Comparison of ENCODE assay signal across 16 cellular contexts in genomic region chr18:34258176-34258575, GRCh38. TPM values are rescaled to one million over a fixed set of nuclear protein-coding genes. Genes with fewer than 3 reads are reported as not detected.
DNase-seq lines count a peak whose midpoint lies in the region; ATAC-seq and TF ChIP-seq lines count a peak whose summit lies in the region.
"Had no signal": no experiment of that assay in that cellular context is flagged by ENCODE, and none has a peak within 500 bp of the region (broad histone marks: within the 10 kb centered on the region; RNA-seq: fewer than 3 reads in every experiment).

No MANE protein-coding gene starts in this region.

- POLR2A ChIA-PET in naive thymus-derived CD4-positive, alpha-beta T cell (lab: Charles Lee): no interaction called here

- intact Hi-C loops in naive thymus-derived CD4-positive, alpha-beta T cell (cut with micrococcal nuclease): no loop called here

- H3K9me3 Mint-ChIP-seq in endodermal cell (peaks cover 3% of the 10 kb centered on the region), nephron progenitor cell (peaks cover 3% of the 10 kb centered on the region)
- H3K9me3 Mint-ChIP-seq in naive thymus-derived CD4-positive, alpha-beta T cell: peaks cover 0 to 20% (median 4%) of the 10 kb centered on the region in 11 donors

- ATAC-seq in naive thymus-derived CD4-positive, alpha-beta T cell: no peak
- no peak for ATAC-seq in GM19351 (IDR thresholded peaks at IDR 0.05; ENCODE audit: unreplicated experiment)
- ATAC-seq: A549; CD8-positive, alpha-beta T cell had no signal

- H3K4me3 Mint-ChIP-seq in endodermal cell: no peak overlapping the region
- H3K4me3 Mint-ChIP-seq in nephron progenitor cell: no peak overlapping the region
- no peak overlapping the region for H3K4me3 Mint-ChIP-seq in naive thymus-derived CD4-positive, alpha-beta T cell
- H3K4me3 Mint-ChIP-seq: CD14-positive monocyte; CD8-positive, alpha-beta T cell had no signal

- DNase-seq in NCI-H2227 (lab: John Stamatoyannopoulos, UW; ENCODE audit: unreplicated experiment) (peak; percentile 71), endodermal cell (peak; percentile 57), nephron progenitor cell (no peak), SJCRH30 (no peak)
- no peak for DNase-seq in naive thymus-derived CD4-positive, alpha-beta T cell
- DNase-seq: CD8-positive, alpha-beta T cell; COR-L47; DMS153; DMS79 treated with DMSO at 0.1 percent for 48 hours; EL; GDM1 had no signal

- no peaks in the 10 kb centered on the region for H3K36me3 ChIP-seq in endodermal cell (ENCODE audit: control insufficient read depth, insufficient read depth, low read length)
- H3K36me3 ChIP-seq in naive thymus-derived CD4-positive, alpha-beta T cell (ENCODE audit: control insufficient read depth in 2 of 3, insufficient read depth in 3 of 3, low read length in 3 of 3): no peaks in the 10 kb centered on the region
- no peaks in the 10 kb centered on the region for H3K36me3 ChIP-seq in SJCRH30

- H3K36me3 Mint-ChIP-seq in endodermal cell (ENCODE audit: low read depth) (peaks cover 2% of the 10 kb centered on the region), nephron progenitor cell (ENCODE audit: low read depth) (no peaks in the 10 kb centered on the region)
- no peaks in the 10 kb centered on the region for H3K36me3 Mint-ChIP-seq in naive thymus-derived CD4-positive, alpha-beta T cell
- H3K36me3 Mint-ChIP-seq: CD14-positive monocyte; CD8-positive, alpha-beta T cell had no signal

- H3K9me3 ChIP-seq in endodermal cell (ENCODE audit: control insufficient read depth, low read length) (no peaks in the 10 kb centered on the region), SJCRH30 (replicated peaks) (no peaks in the 10 kb centered on the region)
- H3K9me3 ChIP-seq in naive thymus-derived CD4-positive, alpha-beta T cell (ENCODE audit: control insufficient read depth in 2 of 3, low read length in 3 of 3): no peaks in the 10 kb centered on the region
- H3K9me3 ChIP-seq: A549 had no signal

- H3K27ac ChIP-seq in endodermal cell (ENCODE audit: low read depth, low read length) (no peak overlapping the region), SJCRH30 (no peak overlapping the region)
- no peak overlapping the region for H3K27ac ChIP-seq in naive thymus-derived CD4-positive, alpha-beta T cell (ENCODE audit: low read depth, low read length)
- H3K27ac ChIP-seq: A549 had no signal

- CTCF ChIA-PET in naive thymus-derived CD4-positive, alpha-beta T cell (lab: Charles Lee): no interaction called here

- H3K4me3 ChIP-seq in endodermal cell (ENCODE audit: low read length) (no peak overlapping the region), SJCRH30 (no peak overlapping the region)
- H3K4me3 ChIP-seq in naive thymus-derived CD4-positive, alpha-beta T cell (ENCODE audit: low read length): no peak overlapping the region
- H3K4me3 ChIP-seq: A549 had no signal

- TF ChIP-seq CTCF in endodermal cell (conservative IDR thresholded peaks at IDR 0.05): no peak
- TF ChIP-seq CTCF in nephron progenitor cell (IDR thresholded peaks at IDR 0.05): no peak

- H3K9ac ChIP-seq in endodermal cell (ENCODE audit: extremely low read depth, low read length, poor library complexity, severe bottlenecking): no peak overlapping the region

- H3K4me1 ChIP-seq in endodermal cell (ENCODE audit: control insufficient read depth, insufficient read depth, low read length): peaks cover 3% of the 10 kb centered on the region
- no peaks in the 10 kb centered on the region for H3K4me1 ChIP-seq in naive thymus-derived CD4-positive, alpha-beta T cell (ENCODE audit: control insufficient read depth in 2 of 2, insufficient read depth in 2 of 2, low read length in 2 of 2)
- no peaks in the 10 kb centered on the region for H3K4me1 ChIP-seq in SJCRH30
- H3K4me1 ChIP-seq: A549 had no signal

- H3K27me3 Mint-ChIP-seq in endodermal cell (ENCODE audit: insufficient read depth): no peaks in the 10 kb centered on the region
- H3K27me3 Mint-ChIP-seq in nephron progenitor cell (ENCODE audit: low read depth, poor library complexity): peaks cover 3% of the 10 kb centered on the region
- H3K27me3 Mint-ChIP-seq in naive thymus-derived CD4-positive, alpha-beta T cell: no peaks in the 10 kb centered on the region

- H3K27me3 ChIP-seq in endodermal cell (ENCODE audit: control insufficient read depth, insufficient read depth, low read length, poor library complexity, severe bottlenecking) (no peaks in the 10 kb centered on the region), SJCRH30 (no peaks in the 10 kb centered on the region)
- H3K27me3 ChIP-seq in naive thymus-derived CD4-positive, alpha-beta T cell (ENCODE audit: control insufficient read depth in 2 of 2, insufficient read depth in 2 of 2, low read length in 2 of 2): peaks cover 0 to 2% of the 10 kb centered on the region in 2 donors

- H3K4me1 Mint-ChIP-seq in endodermal cell (peaks cover 30% of the 10 kb centered on the region), nephron progenitor cell (no peaks in the 10 kb centered on the region)
- no peaks in the 10 kb centered on the region for H3K4me1 Mint-ChIP-seq in naive thymus-derived CD4-positive, alpha-beta T cell
- H3K4me1 Mint-ChIP-seq: CD14-positive monocyte had no signal

- H3K27ac Mint-ChIP-seq in endodermal cell: peak overlapping the region; percentile 30
- H3K27ac Mint-ChIP-seq in nephron progenitor cell: peak overlapping the region; percentile 66
- H3K27ac Mint-ChIP-seq in naive thymus-derived CD4-positive, alpha-beta T cell: no peak overlapping the region
- H3K27ac Mint-ChIP-seq: CD14-positive monocyte; CD8-positive, alpha-beta T cell had no signal

- 42% methylated on average over 5 of the region's 5 CpGs; no CpG with 5 or more reads in 1 of the 2 experiments for WGBS in endodermal cell (ENCODE audit: insufficient coverage in 1 of 2, insufficient read length in 1 of 2), 2 experiments

RNA-seq across cellular contexts. Expression of gene NOL4, which starts 33.5 kb away (rescaled TPM):
- 1 to 10 TPM in 1 of 2 donors, under 1 TPM in 1; 0.93 to 1.1 TPM for total RNA-seq in endodermal cell
- polyA plus RNA-seq in endodermal cell (2013, experiment 1 of 2): 3.1 TPM
- polyA plus RNA-seq in endodermal cell (2013, experiment 2 of 2): 3.6 TPM
- total RNA-seq in naive thymus-derived CD4-positive, alpha-beta T cell: not detected
- polyA plus RNA-seq in naive thymus-derived CD4-positive, alpha-beta T cell: not detected
- 0.06 and 0.08 TPM in 2 replicates for total RNA-seq in SJCRH30 (2014; rRNA removed; shearing (Covaris generic))
- total RNA-seq: CD8-positive, alpha-beta T cell had no signal
- polyA plus RNA-seq: A549, AG04450, BJ, CD14-positive monocyte had no signal

Comparison
In these comparisons a context has a peak if more than half of its experiments do, and no peak if none do; other contexts are left out.
1. DNase-seq: peak in NCI-H2227 (single experiment) and endodermal cell (single experiment); none in nephron progenitor cell (single experiment), naive thymus-derived CD4-positive, alpha-beta T cell (0 of 9) and SJCRH30 (0 of 2).
2. H3K27ac Mint-ChIP-seq: peak in endodermal cell (single experiment) and nephron progenitor cell (single experiment); none in naive thymus-derived CD4-positive, alpha-beta T cell (0 of 9).